Comparison of ENCODE assay signal across 11 cellular contexts in the genomic region with DNA sequence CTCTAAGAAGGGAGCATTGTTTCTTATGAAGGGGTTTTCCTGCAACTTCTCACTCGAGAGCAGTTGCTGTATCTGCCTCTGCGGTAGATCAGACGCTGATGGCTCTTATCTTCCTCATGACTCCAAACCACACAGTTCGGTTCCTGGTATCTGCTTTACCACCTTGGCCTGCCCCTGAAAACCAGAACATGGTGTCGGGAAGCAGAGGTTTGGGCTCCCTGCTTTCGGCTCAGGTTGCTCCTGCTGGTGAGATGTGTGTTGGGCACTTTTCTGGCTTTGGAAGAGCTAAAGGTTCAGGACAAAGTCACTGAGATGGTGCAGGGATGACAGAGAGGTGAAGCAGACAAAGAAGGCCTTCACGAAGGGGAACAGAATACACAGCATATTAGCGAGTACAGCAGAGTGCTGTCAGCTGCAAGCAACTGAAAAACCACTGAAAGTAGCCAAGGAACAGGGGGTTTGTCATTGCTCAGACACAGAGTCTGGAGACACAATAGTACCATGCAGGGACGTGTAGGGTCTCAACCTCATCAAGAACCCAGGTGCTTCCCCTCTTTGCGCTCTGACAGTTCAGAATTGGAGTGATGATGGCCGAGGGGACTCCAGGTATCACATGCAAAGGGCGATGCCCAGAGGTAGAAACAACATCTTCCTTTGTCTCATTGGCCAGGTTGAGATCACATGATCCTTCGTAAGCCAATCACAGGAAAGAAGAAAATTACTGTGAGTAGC. TPM values are rescaled to one million over a fixed set of nuclear protein-coding genes. Genes with fewer than 3 reads are reported as not detected.
DNase-seq lines count a peak whose midpoint lies in the region; ATAC-seq and TF ChIP-seq lines count a peak whose summit lies in the region.
"Had no signal": no experiment of that assay in that cellular context is flagged by ENCODE, and none has a peak within 500 bp of the region (broad histone marks: within the 10 kb centered on the region; RNA-seq: fewer than 3 reads in every experiment).

No MANE protein-coding gene starts in this region.

- CTCF ChIA-PET in CD8-positive, alpha-beta T cell (lab: Charles Lee), result interaction anchor here (0.6 kb wide), 1 partner anchor 55 kb away, joined by 4 read pairs; no protein-coding TSS in a partner anchor

- H3K4me1 Mint-ChIP-seq in CD8-positive, alpha-beta T cell (ENCODE audit: low read depth), result no peaks in the 10 kb centered on the region

- ATAC-seq in GM18511 (IDR thresholded peaks at IDR 0.05; ENCODE audit: unreplicated experiment) (peak; percentile 82), GM21717 (IDR thresholded peaks at IDR 0.05; ENCODE audit: unreplicated experiment) (peak; percentile 65)
- ATAC-seq in CD8-positive, alpha-beta T cell, result no peak

- no peak overlapping the region for H3K4me2 ChIP-seq in GM23248 (ENCODE audit: unreplicated experiment)

- H2AFZ ChIP-seq in GM23248, result no peak overlapping the region

- no peaks in the 10 kb centered on the region for H4K20me1 ChIP-seq in GM23248 (ENCODE audit: insufficient read depth)

- H3K4me1 ChIP-seq in HUES64 (ENCODE audit: insufficient read depth, low read length), result peaks cover 14% of the 10 kb centered on the region
- no peaks in the 10 kb centered on the region for H3K4me1 ChIP-seq in GM23248 (ENCODE audit: insufficient read depth)
- no peaks in the 10 kb centered on the region for H3K4me1 ChIP-seq in CD8-positive, alpha-beta T cell (ENCODE audit: insufficient read depth, low read length)

- H3K27ac Mint-ChIP-seq in CD8-positive, alpha-beta T cell, result no peak overlapping the region

- H3K4me3 Mint-ChIP-seq in CD8-positive, alpha-beta T cell, result no peak overlapping the region

- in situ Hi-C loops in GM23248 (cut with MboI), result no loop called here

- H3K27ac ChIP-seq in HUES64 (ENCODE audit: low read depth, low read length) (peak overlapping the region; percentile 68; the same call in 1 of the 2 replicates), GM23248 (no peak overlapping the region)
- no peak overlapping the region for H3K27ac ChIP-seq in CD8-positive, alpha-beta T cell (ENCODE audit: low read depth, low read length)

- no peak for TF ChIP-seq CTCF in CD8-positive, alpha-beta T cell (IDR thresholded peaks at IDR 0.05)

- H3F3A ChIP-seq in GM23248 (ENCODE audit: insufficient read depth), result no peaks in the 10 kb centered on the region

- peaks cover 6% of the 10 kb centered on the region; the same call in 1 of the 2 replicates for H3K9me3 ChIP-seq in HUES64 (ENCODE audit: insufficient read depth, low read depth, low read length)
- no peaks in the 10 kb centered on the region for H3K9me3 ChIP-seq in GM23248 (ENCODE audit: low read depth)
- no peaks in the 10 kb centered on the region for H3K9me3 ChIP-seq in CD8-positive, alpha-beta T cell (ENCODE audit: low read length)

- H3K9me3 Mint-ChIP-seq in CD8-positive, alpha-beta T cell, result no peaks in the 10 kb centered on the region

- H3K9ac ChIP-seq in HUES64 (ENCODE audit: low read depth, low read length), result no peak overlapping the region
- no peak overlapping the region for H3K9ac ChIP-seq in GM23248

- H3K36me3 Mint-ChIP-seq in CD8-positive, alpha-beta T cell, result no peaks in the 10 kb centered on the region

- H3K4me3 ChIP-seq in HUES64 (ENCODE audit: low read length) (no peak overlapping the region), GM23248 (no peak overlapping the region)
- H3K4me3 ChIP-seq in CD8-positive, alpha-beta T cell (ENCODE audit: low read depth, low read length), result no peak overlapping the region

- no peaks in the 10 kb centered on the region for H3K79me2 ChIP-seq in GM23248 (ENCODE audit: insufficient read depth)

- peaks cover 40% of the 10 kb centered on the region for H3K27me3 Mint-ChIP-seq in CD8-positive, alpha-beta T cell (ENCODE audit: low read depth)

- DNase-seq in germinal center (ENCODE audit: low spot score) (peak; percentile 55), hypothalamus (lab: John Stamatoyannopoulos, UW) (no peak), cortex of kidney (lab: John Stamatoyannopoulos, UW) (no peak), GM23248 (no peak)
- no peak for DNase-seq in CD8-positive, alpha-beta T cell
- DNase-seq: NK-92 treated with Interleukin-12 subunit alpha and Interleukin-12 subunit beta, amount 100 ng/mL, for 24 hours; trophoblast cell had no signal

- H3K36me3 ChIP-seq in HUES64 (ENCODE audit: insufficient read depth, low read length) (no peaks in the 10 kb centered on the region), GM23248 (ENCODE audit: low read depth) (no peaks in the 10 kb centered on the region)
- no peaks in the 10 kb centered on the region for H3K36me3 ChIP-seq in CD8-positive, alpha-beta T cell (ENCODE audit: insufficient read depth, low read length)

- no peaks in the 10 kb centered on the region for H3K9me2 ChIP-seq in GM23248 (ENCODE audit: insufficient read depth)

- POLR2A ChIA-PET in CD8-positive, alpha-beta T cell (lab: Charles Lee), result no interaction called here

- H3K27me3 ChIP-seq in HUES64 (ENCODE audit: insufficient read depth, low read length), result no peaks in the 10 kb centered on the region
- peaks cover 57% of the 10 kb centered on the region for H3K27me3 ChIP-seq in GM23248 (replicated peaks; ENCODE audit: insufficient read depth)
- H3K27me3 ChIP-seq in CD8-positive, alpha-beta T cell (ENCODE audit: insufficient read depth, low read length), result no peaks in the 10 kb centered on the region

- intact Hi-C loops in CD8-positive, alpha-beta T cell (cut with DNase I, micrococcal nuclease), result no loop called here

- 91% methylated on average over 13 of the region's 13 CpGs for WGBS in HUES64
- 49 to 57% methylated on average over 13 of the region's 13 CpGs for WGBS in GM23248 (ENCODE audit: low coverage in 1 of 2, low lambda C conversion rate in 2 of 2, missing lambda C conversion rate in 2 of 2), 2 experiments

RNA-seq across cellular contexts. Expression of a gene that starts 11.9 kb away (rescaled TPM):
- polyA plus RNA-seq in HUES64 (2013, experiment 1 of 2), result not detected
- polyA plus RNA-seq in HUES64 (2013, experiment 2 of 2), result not detected
- 4.1 and 4.4 TPM in 2 replicates for total RNA-seq in GM23248 (2014; rRNA removed; shearing (Covaris generic))
- 2.3 and 2.6 TPM in 2 replicates for polyA plus RNA-seq in GM23248 (2016; fragmentation: Nextera tagmentation; extraction: Ambion mirVana)
- total RNA-seq in CD8-positive, alpha-beta T cell, result under 1 TPM; 0.14 to 0.17 TPM

RNA-seq across cellular contexts. Expression of a gene that starts 40.8 kb away (rescaled TPM):
- polyA plus RNA-seq in HUES64 (2013, experiment 1 of 2), result not detected
- not detected for polyA plus RNA-seq in HUES64 (2013, experiment 2 of 2)
- not detected in 2 replicates for total RNA-seq in GM23248 (2014; rRNA removed; shearing (Covaris generic))
- 0.18 TPM in 1 of 2 replicates, not detected in the other for polyA plus RNA-seq in GM23248 (2016; fragmentation: Nextera tagmentation; extraction: Ambion mirVana)
- total RNA-seq in CD8-positive, alpha-beta T cell, result 1 to 10 TPM; 1.1 to 1.4 TPM
- total RNA-seq: kidney epithelial cell had no signal
